Comparison of ENCODE assay signal across 9 cellular contexts in the genomic region with DNA sequence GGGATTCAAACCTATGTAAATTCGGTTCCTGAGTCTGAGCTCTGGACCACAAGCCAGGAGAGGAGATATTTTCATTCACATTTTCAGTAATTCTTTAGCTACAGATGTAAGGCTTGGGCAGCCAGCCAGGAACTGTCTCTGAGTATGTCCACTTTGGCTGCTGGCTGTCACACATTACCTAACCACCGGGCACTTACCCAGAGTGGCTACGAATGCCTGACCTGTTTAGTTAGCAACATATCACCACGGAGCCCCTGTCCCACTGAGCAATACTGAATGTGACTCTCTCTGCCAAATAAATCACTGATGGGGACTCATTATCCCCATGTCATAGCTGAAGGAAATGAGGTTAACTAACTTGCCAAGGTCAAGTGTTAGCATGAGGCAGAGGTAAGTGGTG. TPM values are rescaled to one million over a fixed set of nuclear protein-coding genes. Genes with fewer than 3 reads are reported as not detected.
DNase-seq lines count a peak whose midpoint lies in the region; ATAC-seq and TF ChIP-seq lines count a peak whose summit lies in the region.
"Had no signal": no experiment of that assay in that cellular context is flagged by ENCODE, and none has a peak within 500 bp of the region (broad histone marks: within the 10 kb centered on the region; RNA-seq: fewer than 3 reads in every experiment).

No MANE protein-coding gene starts in this region.

- DNase-seq in GM03348 (ENCODE audit: low spot score) (peak; percentile 27), mammary epithelial cell (peak; percentile 26), lower lobe of right lung (peak; percentile 76), NOMO-1 treated with dmso at 0.1 percent for 144 hours (lab: John Stamatoyannopoulos, UW; ENCODE audit: unreplicated experiment) (no peak), spleen (no peak), hippocampal formation (lab: John Stamatoyannopoulos, UW) (no peak), middle frontal gyrus (ENCODE audit: extremely low spot score, low spot score) (no peak)
- DNase-seq: RPMI8226 had no signal

- no peak overlapping the region for H2AFZ ChIP-seq in mammary epithelial cell (ENCODE audit: low read depth, low read length)

- CTCF ChIA-PET in mammary epithelial cell (lab: Charles Lee; ENCODE audit: low non-redundant PET) = no interaction called here

- 17% methylated on average over 4 of the region's 4 CpGs for WGBS in mammary epithelial cell (ENCODE audit: low coverage, missing lambda C conversion rate)
- WGBS in spleen, 5 donors = 62 to 82% (median 65%) methylated on average over 4 of the region's 4 CpGs

- H3K9ac ChIP-seq in mammary epithelial cell (ENCODE audit: insufficient read depth, low read length) = no peak overlapping the region

- no peak overlapping the region for H3K4me3 ChIP-seq in mammary epithelial cell (replicated peaks in 1 of 3; ENCODE audit: insufficient read depth in 1 of 3, low read depth in 2 of 3, low read length in 3 of 3)
- no peak overlapping the region for H3K4me3 ChIP-seq in lower lobe of right lung
- H3K4me3 ChIP-seq in spleen = no peak overlapping the region

- no peak overlapping the region for H3K27ac ChIP-seq in mammary epithelial cell (ENCODE audit: insufficient read depth, low read depth, low read length)
- no peak overlapping the region for H3K27ac ChIP-seq in lower lobe of right lung
- H3K27ac ChIP-seq in spleen = no peak overlapping the region

- BruUV-seq in mammary epithelial cell (replicated peaks; lab: Mats Ljungman, UMichigan) = no TSS peak

- no peaks in the 10 kb centered on the region for H4K20me1 ChIP-seq in mammary epithelial cell (ENCODE audit: insufficient read depth, low read length)

- no peak overlapping the region for H3K4me2 ChIP-seq in mammary epithelial cell (ENCODE audit: insufficient read depth, low read depth, low read length)

- H3K4me1 ChIP-seq in mammary epithelial cell (ENCODE audit: insufficient read depth, low read length) = peaks cover 24% of the 10 kb centered on the region
- peaks cover 18% of the 10 kb centered on the region for H3K4me1 ChIP-seq in lower lobe of right lung
- H3K4me1 ChIP-seq in spleen = peaks cover 0 to 23% (median 1%) of the 10 kb centered on the region in 6 donors

- in situ Hi-C loops in mammary epithelial cell (cut with MboI; ENCODE audit: low sequenced_read_pairs in 2 of 2) = no loop called here

- dilution Hi-C loops in mammary epithelial cell (cut with HindIII; ENCODE audit: low sequenced_read_pairs) = no loop called here

- H3K9me3 ChIP-seq in mammary epithelial cell (replicated peaks; ENCODE audit: insufficient read depth, low read length) (no peaks in the 10 kb centered on the region), lower lobe of right lung (no peaks in the 10 kb centered on the region), spleen (no peaks in the 10 kb centered on the region)

- H3K79me2 ChIP-seq in mammary epithelial cell (ENCODE audit: insufficient read depth, low read length) = peaks cover 91% of the 10 kb centered on the region

- H3K27me3 ChIP-seq in mammary epithelial cell (ENCODE audit: insufficient read depth, low read length) (no peaks in the 10 kb centered on the region), lower lobe of right lung (ENCODE audit: low read depth) (no peaks in the 10 kb centered on the region), spleen (replicated peaks in 1 of 7) (no peaks in the 10 kb centered on the region)

- intact Hi-C loops in mammary epithelial cell (cut with micrococcal nuclease) (no loop called here), lower lobe of right lung (cut with DNase I) (no loop called here), spleen (cut with DNase I; ENCODE audit: low total_unique reads) (no loop called here)

- TF ChIP-seq CTCF in mammary epithelial cell (conservative IDR thresholded peaks at IDR 0.05 in 1 of 2, IDR thresholded peaks at IDR 0.05 in 1 of 2; ENCODE audit: extremely low read depth in 1 of 2, insufficient read depth in 1 of 2, low read depth in 1 of 2, low read length in 2 of 2) = no peak
- TF ChIP-seq CTCF in lower lobe of right lung (IDR thresholded peaks at IDR 0.05) = no peak
- TF ChIP-seq CTCF in spleen (IDR thresholded peaks at IDR 0.05 in 8 of 11, conservative IDR thresholded peaks at IDR 0.05 in 3 of 11) = no peak

- H3K36me3 ChIP-seq in mammary epithelial cell (ENCODE audit: insufficient read depth, low read length) (no peaks in the 10 kb centered on the region), lower lobe of right lung (no peaks in the 10 kb centered on the region), spleen (no peaks in the 10 kb centered on the region)

- ATAC-seq in HG03159 (IDR thresholded peaks at IDR 0.05; ENCODE audit: unreplicated experiment) (peak; percentile 23), lower lobe of right lung (peak; percentile 83 to 90)

- no peak for TF ChIP-seq POLR2A in spleen (IDR thresholded peaks at IDR 0.05)

RNA-seq across cellular contexts. Expression of a gene that starts 15.3 kb away (rescaled TPM):
- total RNA-seq in mammary epithelial cell (10 to 100 TPM; 15.2 to 24.9 TPM), lower lobe of right lung (12.3 TPM), spleen (10 to 100 TPM in 5 of 7 donors, 1 to 10 TPM in 2; 6.5 to 17.1 (median 10.9) TPM)
- polyA plus RNA-seq in mammary epithelial cell (7.3 TPM), spleen (1 to 10 TPM; 1.2 to 2.3 (median 1.5) TPM)
- 25.9 TPM for polyA minus RNA-seq in mammary epithelial cell

Comparison
In these comparisons a context has a peak if more than half of its experiments do, and no peak if none do; other contexts are left out.
1. DNase-seq: peak in GM03348 (single experiment), mammary epithelial cell (single experiment) and lower lobe of right lung (single experiment); none in NOMO-1 treated with dmso at 0.1 percent for 144 hours (single experiment), spleen (single experiment), hippocampal formation (0 of 2) and middle frontal gyrus (single experiment).